In the genomic region with DNA sequence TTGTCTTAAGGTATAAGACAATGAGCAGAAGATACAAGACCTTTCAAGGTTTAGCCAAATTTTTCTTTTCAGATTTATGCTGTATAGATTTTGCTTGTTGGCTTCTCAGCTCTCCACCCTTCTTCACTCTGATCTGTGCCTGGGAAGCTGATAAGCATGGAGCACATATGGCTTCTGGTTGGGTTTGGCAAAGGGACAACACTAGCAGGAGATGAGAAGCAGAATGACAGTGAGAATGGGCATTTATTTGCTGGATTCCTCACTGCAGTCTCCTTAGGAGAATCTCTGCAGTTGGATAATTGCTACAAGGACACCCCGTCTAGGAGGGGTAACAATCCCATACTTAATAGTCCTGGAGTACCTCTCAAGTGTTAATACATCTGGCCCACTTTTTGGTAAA, we compare ENCODE assay signal across 22 cellular contexts.
"Had no signal": no experiment of that assay in that cellular context is flagged by ENCODE, and none has a peak within 500 bp of the region (broad histone marks: within the 10 kb centered on the region; RNA-seq: fewer than 3 reads in every experiment).

No MANE protein-coding gene starts in this region.

- H3K27ac ChIP-seq: colonic mucosa, epithelial cell of prostate, gastrocnemius medialis, ovary, psoas muscle, sigmoid colon, suprapubic skin had no signal

- H3K9me3 ChIP-seq: colonic mucosa, gastrocnemius medialis, ovary, psoas muscle, sigmoid colon, suprapubic skin had no signal

- H3K4me1 ChIP-seq: colonic mucosa, gastrocnemius medialis, psoas muscle, sigmoid colon, suprapubic skin had no signal

- H3K4me3 ChIP-seq: colonic mucosa, gastrocnemius medialis, lung, ovary, psoas muscle, sigmoid colon, suprapubic skin had no signal

- H3K36me3 ChIP-seq: colonic mucosa, gastrocnemius medialis, ovary, sigmoid colon, suprapubic skin had no signal

- H3K27me3 ChIP-seq: colonic mucosa, gastrocnemius medialis, ovary, sigmoid colon, suprapubic skin had no signal

- ATAC-seq: effector memory CD8-positive, alpha-beta T cell; esophagus mucosa; gastrocnemius medialis; left lobe of liver; natural killer cell; psoas muscle; right cardiac atrium; stimulated activated memory B cell treated with anti-CD40 and anti-IgM and Interleukin-4, amounts not matched to agents 10 μg/mL and 1 μg/mL and 100 μg/mL, for 72 hours; stimulated activated naive CD8-positive, alpha-beta T cell treated with anti-CD3 and anti-CD28 coated beads, Interleukin-15, Interleukin-2, amounts not matched to agents 100 U/mL and 50 U/mL, for 24 hours had no signal

- DNase-seq: colonic mucosa; effector memory CD8-positive, alpha-beta T cell; foreskin fibroblast; gastrocnemius medialis; head of caudate nucleus; kidney; natural killer cell; occipital lobe; ovary; psoas muscle; right cardiac atrium; sigmoid colon; stimulated activated CD4-positive, alpha-beta T cell treated with anti-CD3 and anti-CD28 coated beads, Interleukin-2, amount 100 ng/mL, for 24 hours; stimulated activated CD4-positive, alpha-beta T cell treated with anti-CD3 and anti-CD28 coated beads, Interleukin-4, amount 100 ng/mL, for 24 hours; stimulated activated naive CD8-positive, alpha-beta T cell treated with anti-CD3 and anti-CD28 coated beads, Interleukin-15, Interleukin-2, amounts not matched to agents 100 U/mL and 50 U/mL, for 24 hours; trophoblast cell had no signal
